Comparison of ENCODE assay signal across 19 cellular contexts in genomic region chr1:226716577-226716976, GRCh38. TPM values are rescaled to one million over a fixed set of nuclear protein-coding genes. Genes with fewer than 3 reads are reported as not detected.
A peak's percentile ranks its signal among the peaks of the same experiment; 100 is the strongest.
DNase-seq lines count a peak whose midpoint lies in the region; ATAC-seq and TF ChIP-seq lines count a peak whose summit lies in the region.
"Had no signal": no experiment of that assay in that cellular context is flagged by ENCODE, and none has a peak within 500 bp of the region (broad histone marks: within the 10 kb centered on the region; RNA-seq: fewer than 3 reads in every experiment).

No MANE protein-coding gene starts in this region.

- intact Hi-C loops in esophagus muscularis mucosa (cut with DNase I) (no loop called here), left cardiac atrium (cut with DNase I) (no loop called here), lower leg skin (cut with DNase I; ENCODE audit: low total_unique reads) (no loop called here)

- H3K9me3 ChIP-seq in SU-DHL-6 (ENCODE audit: insufficient read depth, low read length) (no peaks in the 10 kb centered on the region), esophagus muscularis mucosa (no peaks in the 10 kb centered on the region)

- peaks cover 96% of the 10 kb centered on the region for H3K4me1 Mint-ChIP-seq in activated T-cell treated with anti-CD3 and anti-CD28 coated beads, Interleukin-2, amount 50 U/mL, for 72 hours (ENCODE audit: low read depth)

- peaks cover 33 to 96% (median 90%) of the 10 kb centered on the region in 4 donors for H3K4me1 ChIP-seq in esophagus muscularis mucosa

- H3K27me3 Mint-ChIP-seq in activated T-cell treated with anti-CD3 and anti-CD28 coated beads, Interleukin-2, amount 50 U/mL, for 72 hours (ENCODE audit: low read depth): no peaks in the 10 kb centered on the region

- TF ChIP-seq EP300 in esophagus muscularis mucosa (IDR thresholded peaks at IDR 0.05): no peak

- no peak for TF ChIP-seq POLR2A in esophagus muscularis mucosa (IDR thresholded peaks at IDR 0.05; ENCODE audit: low read depth)
- TF ChIP-seq POLR2A in lower leg skin (IDR thresholded peaks at IDR 0.05): no peak

- H3K36me3 Mint-ChIP-seq in activated T-cell treated with anti-CD3 and anti-CD28 coated beads, Interleukin-2, amount 50 U/mL, for 72 hours (ENCODE audit: insufficient read depth in 2 of 2): peaks cover 20 to 45% of the 10 kb centered on the region in 2 donors

- DNase-seq in activated T-cell treated with anti-CD3 and anti-CD28 coated beads, Interleukin-2, amount 50 U/mL, for 72 hours: no peak
- no peak for DNase-seq in activated T-cell treated with anti-CD3 and anti-CD28 coated beads, Interleukin-2, amount 50 U/mL, for 48 hours
- DNase-seq in esophagus muscularis mucosa (ENCODE audit: extremely low spot score) (no peak), substantia nigra (lab: John Stamatoyannopoulos, UW) (no peak), left cardiac atrium (no peak), lower leg skin (ENCODE audit: low spot score in 2 of 2) (no peak)
- DNase-seq: ACHN; activated CD8-positive, alpha-beta memory T cell treated with anti-CD3 and anti-CD28 coated beads, Interleukin-2, amount 50 U/mL, for 4 hours; foreskin keratinocyte; left ventricle myocardium superior; NCI-H1105 treated with DMSO at 0.1 percent for 48 hours; NCI-H2171; NCI-H774; RPMI8226; SW 1271 had no signal

- peak overlapping the region; percentile 37 for H3K4me2 ChIP-seq in SU-DHL-6 (ENCODE audit: low read depth, low read length, poor library complexity, severe bottlenecking)

- H3K4me3 ChIP-seq in SU-DHL-6 (ENCODE audit: insufficient read depth, low read length, poor library complexity, severe bottlenecking) (no peak overlapping the region), esophagus muscularis mucosa (no peak overlapping the region), lower leg skin (ENCODE audit: low read depth, poor library complexity, severe bottlenecking) (no peak overlapping the region)
- H3K4me3 ChIP-seq: GM12878, skin epidermis had no signal

- peaks cover 5 to 6% of the 10 kb centered on the region in 2 donors for H3K9me3 Mint-ChIP-seq in activated T-cell treated with anti-CD3 and anti-CD28 coated beads, Interleukin-2, amount 50 U/mL, for 72 hours

- 36% methylated on average over 3 of the region's 3 CpGs for WGBS in esophagus muscularis mucosa
- 68 to 71% methylated on average over 3 of the region's 3 CpGs for WGBS in lower leg skin, 2 donors

- H3K27ac Mint-ChIP-seq in activated T-cell treated with anti-CD3 and anti-CD28 coated beads, Interleukin-2, amount 50 U/mL, for 72 hours: peak overlapping the region; percentile 92

- H3K27me3 ChIP-seq in SU-DHL-6 (ENCODE audit: low read length): no peaks in the 10 kb centered on the region
- H3K27me3 ChIP-seq in esophagus muscularis mucosa: no peaks in the 10 kb centered on the region
- H3K27me3 ChIP-seq: foreskin keratinocyte had no signal

- peaks cover 68% of the 10 kb centered on the region for H3F3A ChIP-seq in SU-DHL-6 (ENCODE audit: insufficient read depth)

- H3K27ac ChIP-seq in SU-DHL-6 (ENCODE audit: low read depth, low read length) (peak overlapping the region; percentile 95), esophagus muscularis mucosa (replicated peaks in 1 of 4) (peak overlapping the region in 3 of 4 donors; percentile 51 to 71 (median 67)), substantia nigra (ENCODE audit: low read depth, low read length, poor library complexity, severe bottlenecking) (peak overlapping the region; percentile 62)
- H3K27ac ChIP-seq: foreskin keratinocyte had no signal

- no peak for ATAC-seq in activated T-cell treated with anti-CD3 and anti-CD28 coated beads, Interleukin-2, amount 50 U/mL, for 72 hours (replicated peaks in 1 of 2)
- no peak for ATAC-seq in HG03565 (IDR thresholded peaks at IDR 0.05; ENCODE audit: unreplicated experiment)
- no peak for ATAC-seq in left cardiac atrium
- ATAC-seq: foreskin keratinocyte had no signal

- peaks cover 13% of the 10 kb centered on the region for H3K36me3 ChIP-seq in SU-DHL-6 (ENCODE audit: low read length)
- H3K36me3 ChIP-seq in esophagus muscularis mucosa: no peaks in the 10 kb centered on the region

- no peaks in the 10 kb centered on the region for H3K9me2 ChIP-seq in SU-DHL-6 (replicated peaks; ENCODE audit: insufficient read depth, low read length)

- peaks cover 61% of the 10 kb centered on the region for H3K79me2 ChIP-seq in SU-DHL-6 (ENCODE audit: insufficient read depth, low read length)

- H3K4me3 Mint-ChIP-seq in activated T-cell treated with anti-CD3 and anti-CD28 coated beads, Interleukin-2, amount 50 U/mL, for 72 hours: peak overlapping the region; percentile 78 to 85

- H4K20me1 ChIP-seq in SU-DHL-6 (ENCODE audit: low read depth, low read length): peaks cover 3% of the 10 kb centered on the region; the same call in 1 of the 2 replicates

- TF ChIP-seq CTCF in SU-DHL-6 (IDR thresholded peaks at IDR 0.05; ENCODE audit: insufficient read depth, low read length, poor library complexity, severe bottlenecking) (no peak), esophagus muscularis mucosa (IDR thresholded peaks at IDR 0.05) (no peak), lower leg skin (IDR thresholded peaks at IDR 0.05) (no peak)

- H2AFZ ChIP-seq in SU-DHL-6 (ENCODE audit: low read depth, low read length, severe bottlenecking): no peak overlapping the region

- 0 out of 2 replicates have a peak overlapping the region, but pooled peaks have one; percentile 28 for H3K9ac ChIP-seq in SU-DHL-6 (ENCODE audit: low read length)

RNA-seq across cellular contexts. Expression of gene ITPKB, which starts 22.5 kb away (rescaled TPM):
- total RNA-seq in activated T-cell treated with anti-CD3 and anti-CD28 coated beads, Interleukin-2, amount 50 U/mL, for 72 hours: 10 to 100 TPM; 50.7 to 58.0 TPM
- total RNA-seq in esophagus muscularis mucosa (100 to 1,000 TPM in 2 of 4 donors, 10 to 100 TPM in 2; 71.1 to 156 (median 116) TPM), left cardiac atrium (10 to 100 TPM; 13.8 to 18.3 TPM), lower leg skin (10 to 100 TPM; 39.3 to 57.2 (median 44.1) TPM)
